2 cellular contexts compared by ENCODE assay signal in the genomic region with DNA sequence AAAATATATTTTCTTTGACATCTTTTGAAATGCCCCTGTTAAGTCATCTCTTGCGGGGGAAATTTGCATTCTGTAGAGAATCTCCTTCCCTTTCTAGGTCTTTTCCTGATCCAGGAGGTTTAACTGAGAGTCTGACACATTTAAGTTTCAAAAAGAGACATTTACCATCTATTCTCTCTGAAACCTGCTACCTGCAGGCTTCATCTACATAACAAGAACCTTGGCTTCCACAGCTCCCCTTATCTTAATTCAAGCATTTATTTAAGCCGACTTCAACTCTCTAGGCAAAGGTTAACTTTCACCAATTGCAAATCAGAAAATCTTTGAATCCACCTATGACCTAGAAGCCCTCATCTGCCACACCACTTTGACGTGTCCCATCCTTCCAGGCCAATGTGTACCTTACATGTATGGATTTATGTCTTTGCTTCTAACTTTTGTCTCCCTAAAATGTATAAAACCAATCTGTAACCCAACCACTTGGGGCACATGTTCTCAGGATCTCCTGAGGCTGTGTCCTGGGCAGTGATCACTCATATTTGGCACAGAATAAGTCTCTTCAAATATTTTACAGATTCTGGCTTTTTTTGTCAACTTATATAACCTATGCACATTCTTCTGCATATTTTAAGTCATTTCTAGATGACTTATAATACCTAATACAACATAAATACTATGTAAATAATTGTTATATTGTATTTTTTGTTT.
TF ChIP-seq lines count a peak whose summit lies in the region.

No MANE protein-coding gene starts in this region.

TF ChIP-seq in GM23338, 12 proteins besides CTCF, POLR2A, EP300 and RAD21:
- TF ChIP-seq ZNF331 (CRISPR knock-in tag; IDR thresholded peaks at IDR 0.05; ENCODE audit: low read depth) (no peak), NANOG (IDR thresholded peaks at IDR 0.05; ENCODE audit: borderline replicate concordance) (peak; percentile 73; the same call in 1 of the 2 replicates), EZH2 (IDR thresholded peaks at IDR 0.05; ENCODE audit: low read depth, unreplicated experiment) (no peak)
- TF ChIP-seq, protein P1, sequence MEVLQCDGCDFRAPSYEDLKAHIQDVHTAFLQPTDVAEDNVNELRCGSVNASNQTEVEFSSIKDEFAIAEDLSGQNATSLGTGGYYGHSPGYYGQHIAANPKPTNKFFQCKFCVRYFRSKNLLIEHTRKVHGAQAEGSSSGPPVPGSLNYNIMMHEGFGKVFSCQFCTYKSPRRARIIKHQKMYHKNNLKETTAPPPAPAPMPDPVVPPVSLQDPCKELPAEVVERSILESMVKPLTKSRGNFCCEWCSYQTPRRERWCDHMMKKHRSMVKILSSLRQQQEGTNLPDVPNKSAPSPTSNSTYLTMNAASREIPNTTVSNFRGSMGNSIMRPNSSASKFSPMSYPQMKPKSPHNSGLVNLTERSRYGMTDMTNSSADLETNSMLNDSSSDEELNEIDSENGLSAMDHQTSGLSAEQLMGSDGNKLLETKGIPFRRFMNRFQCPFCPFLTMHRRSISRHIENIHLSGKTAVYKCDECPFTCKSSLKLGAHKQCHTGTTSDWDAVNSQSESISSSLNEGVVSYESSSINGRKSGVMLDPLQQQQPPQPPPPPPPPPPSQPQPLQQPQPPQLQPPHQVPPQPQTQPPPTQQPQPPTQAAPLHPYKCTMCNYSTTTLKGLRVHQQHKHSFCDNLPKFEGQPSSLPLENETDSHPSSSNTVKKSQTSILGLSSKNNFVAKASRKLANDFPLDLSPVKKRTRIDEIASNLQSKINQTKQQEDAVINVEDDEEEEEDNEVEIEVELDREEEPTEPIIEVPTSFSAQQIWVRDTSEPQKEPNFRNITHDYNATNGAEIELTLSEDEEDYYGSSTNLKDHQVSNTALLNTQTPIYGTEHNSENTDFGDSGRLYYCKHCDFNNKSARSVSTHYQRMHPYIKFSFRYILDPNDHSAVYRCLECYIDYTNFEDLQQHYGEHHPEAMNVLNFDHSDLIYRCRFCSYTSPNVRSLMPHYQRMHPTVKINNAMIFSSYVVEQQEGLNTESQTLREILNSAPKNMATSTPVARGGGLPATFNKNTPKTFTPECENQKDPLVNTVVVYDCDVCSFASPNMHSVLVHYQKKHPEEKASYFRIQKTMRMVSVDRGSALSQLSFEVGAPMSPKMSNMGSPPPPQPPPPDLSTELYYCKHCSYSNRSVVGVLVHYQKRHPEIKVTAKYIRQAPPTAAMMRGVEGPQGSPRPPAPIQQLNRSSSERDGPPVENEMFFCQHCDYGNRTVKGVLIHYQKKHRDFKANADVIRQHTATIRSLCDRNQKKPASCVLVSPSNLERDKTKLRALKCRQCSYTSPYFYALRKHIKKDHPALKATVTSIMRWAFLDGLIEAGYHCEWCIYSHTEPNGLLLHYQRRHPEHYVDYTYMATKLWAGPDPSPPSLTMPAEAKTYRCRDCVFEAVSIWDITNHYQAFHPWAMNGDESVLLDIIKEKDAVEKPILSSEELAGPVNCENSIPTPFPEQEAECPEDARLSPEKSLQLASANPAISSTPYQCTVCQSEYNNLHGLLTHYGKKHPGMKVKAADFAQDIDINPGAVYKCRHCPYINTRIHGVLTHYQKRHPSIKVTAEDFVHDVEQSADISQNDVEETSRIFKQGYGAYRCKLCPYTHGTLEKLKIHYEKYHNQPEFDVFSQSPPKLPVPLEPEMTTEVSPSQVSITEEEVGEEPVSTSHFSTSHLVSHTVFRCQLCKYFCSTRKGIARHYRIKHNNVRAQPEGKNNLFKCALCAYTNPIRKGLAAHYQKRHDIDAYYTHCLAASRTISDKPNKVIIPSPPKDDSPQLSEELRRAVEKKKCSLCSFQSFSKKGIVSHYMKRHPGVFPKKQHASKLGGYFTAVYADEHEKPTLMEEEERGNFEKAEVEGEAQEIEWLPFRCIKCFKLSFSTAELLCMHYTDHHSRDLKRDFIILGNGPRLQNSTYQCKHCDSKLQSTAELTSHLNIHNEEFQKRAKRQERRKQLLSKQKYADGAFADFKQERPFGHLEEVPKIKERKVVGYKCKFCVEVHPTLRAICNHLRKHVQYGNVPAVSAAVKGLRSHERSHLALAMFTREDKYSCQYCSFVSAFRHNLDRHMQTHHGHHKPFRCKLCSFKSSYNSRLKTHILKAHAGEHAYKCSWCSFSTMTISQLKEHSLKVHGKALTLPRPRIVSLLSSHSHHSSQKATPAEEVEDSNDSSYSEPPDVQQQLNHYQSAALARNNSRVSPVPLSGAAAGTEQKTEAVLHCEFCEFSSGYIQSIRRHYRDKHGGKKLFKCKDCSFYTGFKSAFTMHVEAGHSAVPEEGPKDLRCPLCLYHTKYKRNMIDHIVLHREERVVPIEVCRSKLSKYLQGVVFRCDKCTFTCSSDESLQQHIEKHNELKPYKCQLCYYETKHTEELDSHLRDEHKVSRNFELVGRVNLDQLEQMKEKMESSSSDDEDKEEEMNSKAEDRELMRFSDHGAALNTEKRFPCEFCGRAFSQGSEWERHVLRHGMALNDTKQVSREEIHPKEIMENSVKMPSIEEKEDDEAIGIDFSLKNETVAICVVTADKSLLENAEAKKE (CRISPR knock-in tag; IDR thresholded peaks at IDR 0.05), result peak; percentile 75; the same call in 1 of the 2 replicates

TF ChIP-seq in H1, 55 proteins besides CTCF, POLR2A, EP300 and RAD21:
- TF ChIP-seq POU5F1 (IDR thresholded peaks at IDR 0.05; ENCODE audit: low read depth, low read length) (0 out of 2 replicates have a peak, but pooled peaks have one; percentile 20), JUND (IDR thresholded peaks at IDR 0.05; ENCODE audit: low read length) (no peak)
